ENCODE assay signal across 1 cellular context in genomic region chr15:65032823-65033537, GRCh38.
TF ChIP-seq lines count a peak whose summit lies in the region.

No MANE protein-coding gene starts in this region.

TF ChIP-seq in IMR-90, 13 proteins besides CTCF, POLR2A, EP300 and RAD21:
- TF ChIP-seq SMC3 (IDR thresholded peaks at IDR 0.05; ENCODE audit: low read depth, low read length): peak; percentile 59
- no peak for TF ChIP-seq MAZ (IDR thresholded peaks at IDR 0.05; ENCODE audit: borderline replicate concordance, low read depth, low read length)
- no peak for TF ChIP-seq BHLHE40 (IDR thresholded peaks at IDR 0.05; ENCODE audit: low read depth, low read length)
- no peak for TF ChIP-seq CEBPB (IDR thresholded peaks at IDR 0.05; ENCODE audit: low read depth, low read length)
- no peak for TF ChIP-seq ELK1 (IDR thresholded peaks at IDR 0.05; ENCODE audit: borderline replicate concordance, low read depth, low read length)
- TF ChIP-seq USF2 (IDR thresholded peaks at IDR 0.05; ENCODE audit: low read depth, low read length): no peak
